33 cellular contexts compared by ENCODE assay signal in genomic region chr3:197589545-197589944, GRCh38.
"Had no signal": no experiment of that assay in that cellular context is flagged by ENCODE, and none has a peak within 500 bp of the region (broad histone marks: within the 10 kb centered on the region; RNA-seq: fewer than 3 reads in every experiment).

No MANE protein-coding gene starts in this region.

- DNase-seq: activated CD4-positive, alpha-beta memory T cell treated with anti-CD3 and anti-CD28 coated beads for 36 hours; activated CD4-positive, alpha-beta T cell treated with anti-CD3 and anti-CD28 coated beads for 36 hours; activated CD4-positive, alpha-beta T cell treated with anti-CD3 and anti-CD28 coated beads, Interleukin-2, amount 10 ng/mL, durations not matched to agents 24 days and 14 days; activated CD4-positive, CD25-positive, alpha-beta regulatory T cell; activated CD4-positive, CD25-positive, alpha-beta regulatory T cell treated with anti-CD3 and anti-CD28 coated beads, Interleukin-2, amount 50 U/mL, for 72 hours; activated CD8-positive, alpha-beta memory T cell treated with anti-CD3 and anti-CD28 coated beads, Interleukin-2, amount 10 ng/mL, durations not matched to agents 7 days and 5 days; activated CD8-positive, alpha-beta memory T cell treated with anti-CD3 and anti-CD28 coated beads, Interleukin-2, amount 50 U/mL, for 4 hours; activated CD8-positive, alpha-beta T cell treated with anti-CD3 and anti-CD28 coated beads, Interleukin-2, amount 10 ng/mL, durations not matched to agents 7 days and 5 days; activated gamma-delta T cell; activated naive CD4-positive, alpha-beta T cell; activated naive CD4-positive, alpha-beta T cell treated with anti-CD3 and anti-CD28 coated beads, Interleukin-2, amount 10 ng/mL, durations not matched to agents 7 days and 5 days; activated naive CD8-positive, alpha-beta T cell treated with anti-CD3 and anti-CD28 coated beads, Interleukin-2, amount 10 ng/mL, durations not matched to agents 7 days and 5 days; activated T-cell treated with anti-CD3 and anti-CD28 coated beads, Interleukin-2, amount 50 U/mL, for 1 hour; activated T-cell treated with anti-CD3 and anti-CD28 coated beads, Interleukin-2, amount 50 U/mL, for 48 hours; brain microvascular endothelial cell; cortex of kidney; dermis blood vessel endothelial cell; effector CD4-positive, alpha-beta T cell; esophagus squamous epithelium; foreskin melanocyte; T-helper 1 cell; T-helper 17 cell; T1000; WERI-Rb-1 had no signal

- H3K27me3 Mint-ChIP-seq: activated CD4-positive, alpha-beta memory T cell treated with anti-CD3 and anti-CD28 coated beads for 36 hours; activated CD4-positive, alpha-beta T cell treated with anti-CD3 and anti-CD28 coated beads for 36 hours; activated CD4-positive, alpha-beta T cell treated with anti-CD3 and anti-CD28 coated beads, Interleukin-2, amount 10 ng/mL, durations not matched to agents 24 days and 14 days; activated CD8-positive, alpha-beta memory T cell treated with anti-CD3 and anti-CD28 coated beads, Interleukin-2, amount 10 ng/mL, durations not matched to agents 7 days and 5 days; activated naive CD8-positive, alpha-beta T cell treated with anti-CD3 and anti-CD28 coated beads, Interleukin-2, amount 10 ng/mL, durations not matched to agents 7 days and 5 days had no signal

- H3K27ac ChIP-seq: brain microvascular endothelial cell, epithelial cell of prostate, esophagus squamous epithelium, gastroesophageal sphincter, WERI-Rb-1 had no signal

- H3K36me3 Mint-ChIP-seq: activated CD4-positive, alpha-beta memory T cell treated with anti-CD3 and anti-CD28 coated beads for 36 hours had no signal

- H3K36me3 ChIP-seq: brain microvascular endothelial cell, esophagus squamous epithelium, WERI-Rb-1 had no signal

- H3K4me3 Mint-ChIP-seq: activated CD4-positive, alpha-beta memory T cell treated with anti-CD3 and anti-CD28 coated beads for 36 hours; activated CD4-positive, alpha-beta T cell treated with anti-CD3 and anti-CD28 coated beads for 36 hours; activated CD8-positive, alpha-beta memory T cell treated with anti-CD3 and anti-CD28 coated beads, Interleukin-2, amount 10 ng/mL, durations not matched to agents 7 days and 5 days; activated CD8-positive, alpha-beta T cell treated with anti-CD3 and anti-CD28 coated beads, Interleukin-2, amount 10 ng/mL, durations not matched to agents 7 days and 5 days; activated naive CD4-positive, alpha-beta T cell treated with anti-CD3 and anti-CD28 coated beads, Interleukin-2, amount 10 ng/mL, durations not matched to agents 7 days and 5 days; activated naive CD8-positive, alpha-beta T cell treated with anti-CD3 and anti-CD28 coated beads, Interleukin-2, amount 10 ng/mL, durations not matched to agents 7 days and 5 days; central memory CD8-positive, alpha-beta T cell; T-helper 17 cell; T-helper 2 cell treated with Interferon-gamma antibody and Interleukin-4, amounts not matched to agents 5 μg/mL and 100 μg/mL, for 36 hours had no signal

- ATAC-seq: activated CD4-positive, alpha-beta T cell treated with anti-CD3 and anti-CD28 coated beads for 36 hours; activated CD8-positive, alpha-beta memory T cell treated with anti-CD3 and anti-CD28 coated beads, Interleukin-2, amount 10 ng/mL, durations not matched to agents 7 days and 5 days; activated CD8-positive, alpha-beta T cell treated with anti-CD3 and anti-CD28 coated beads, Interleukin-2, amount 10 ng/mL, durations not matched to agents 7 days and 5 days; gastroesophageal sphincter; T-helper 17 cell had no signal

- FAIRE-seq: astrocyte, bronchial epithelial cell, endometrium, endothelial cell of umbilical vein had no signal

- H3K4me3 ChIP-seq: esophagus squamous epithelium, gastroesophageal sphincter had no signal

- H3K27ac Mint-ChIP-seq: activated CD4-positive, alpha-beta memory T cell treated with anti-CD3 and anti-CD28 coated beads for 36 hours; activated CD4-positive, alpha-beta T cell treated with anti-CD3 and anti-CD28 coated beads for 36 hours; activated CD8-positive, alpha-beta memory T cell treated with anti-CD3 and anti-CD28 coated beads, Interleukin-2, amount 10 ng/mL, durations not matched to agents 7 days and 5 days; activated naive CD4-positive, alpha-beta T cell treated with anti-CD3 and anti-CD28 coated beads, Interleukin-2, amount 50 U/mL, for 72 hours; activated naive CD8-positive, alpha-beta T cell treated with anti-CD3 and anti-CD28 coated beads, Interleukin-2, amount 10 ng/mL, durations not matched to agents 7 days and 5 days; T-helper 17 cell had no signal

- H3K27me3 ChIP-seq: brain microvascular endothelial cell, esophagus squamous epithelium, gastroesophageal sphincter had no signal

- H3K9me3 ChIP-seq: esophagus squamous epithelium, gastroesophageal sphincter had no signal

- H3K9me3 Mint-ChIP-seq: activated CD4-positive, alpha-beta memory T cell treated with anti-CD3 and anti-CD28 coated beads for 36 hours; activated CD4-positive, alpha-beta T cell treated with anti-CD3 and anti-CD28 coated beads, Interleukin-2, amount 10 ng/mL, durations not matched to agents 24 days and 14 days; activated naive CD4-positive, alpha-beta T cell treated with anti-CD3 and anti-CD28 coated beads, Interleukin-2, amount 10 ng/mL, durations not matched to agents 7 days and 5 days; activated naive CD8-positive, alpha-beta T cell treated with anti-CD3 and anti-CD28 coated beads, Interleukin-2, amount 10 ng/mL, durations not matched to agents 7 days and 5 days; central memory CD8-positive, alpha-beta T cell; T-helper 2 cell treated with Interferon-gamma antibody and Interleukin-4, amounts not matched to agents 5 μg/mL and 100 μg/mL, for 36 hours had no signal

- H3K4me1 ChIP-seq: esophagus squamous epithelium, gastroesophageal sphincter had no signal
